In genomic region chr7:6615853-6616555, GRCh38 we compare ENCODE assay signal across 8 cellular contexts. TPM values are rescaled to one million over a fixed set of nuclear protein-coding genes. Genes with fewer than 3 reads are reported as not detected.
DNase-seq lines count a peak whose midpoint lies in the region; ATAC-seq and FAIRE-seq lines count a peak whose summit lies in the region.

No MANE protein-coding gene starts in this region.

- no peak overlapping the region for H3K9ac ChIP-seq in iPS-18a (ENCODE audit: low read length)

- H3K36me3 Mint-ChIP-seq in activated naive CD4-positive, alpha-beta T cell treated with anti-CD3 and anti-CD28 coated beads, Interleukin-2, amount 50 U/mL, for 72 hours: peaks cover under 1 to 6% of the 10 kb centered on the region in 2 donors

- H3K9me3 ChIP-seq in iPS-18a (ENCODE audit: control insufficient read depth, low read depth, low read length) (no peaks in the 10 kb centered on the region), small intestine (ENCODE audit: control insufficient read depth, low read depth) (no peaks in the 10 kb centered on the region)

- H3K9me3 Mint-ChIP-seq in activated naive CD4-positive, alpha-beta T cell treated with anti-CD3 and anti-CD28 coated beads, Interleukin-2, amount 50 U/mL, for 72 hours: no peaks in the 10 kb centered on the region

- WGBS in small intestine, 3 donors: 13 to 17% (median 15%) methylated on average over 40 to 45 of the region's 45 CpGs

- no peak for FAIRE-seq in small intestine (lab: Jason Lieb, UNC)

- peak overlapping the region; percentile 61 for H3K4me3 ChIP-seq in iPS-18a (ENCODE audit: low read length)
- peak overlapping the region; percentile 39 to 56 for H3K4me3 ChIP-seq in small intestine (ENCODE audit: low read depth in 1 of 2, low read length in 2 of 2)

- H3K27me3 ChIP-seq in iPS-18a (ENCODE audit: control insufficient read depth, insufficient read depth, low read length) (peaks cover 6% of the 10 kb centered on the region), small intestine (ENCODE audit: control insufficient read depth in 2 of 2, insufficient read depth in 2 of 2, low read length in 2 of 2) (peaks cover 0 to 3% of the 10 kb centered on the region in 2 donors)

- no peaks in the 10 kb centered on the region for H3K36me3 ChIP-seq in iPS-18a (ENCODE audit: control insufficient read depth, low read depth, low read length)
- H3K36me3 ChIP-seq in small intestine (ENCODE audit: control insufficient read depth in 2 of 2, insufficient read depth in 2 of 2, low read length in 2 of 2): no peaks in the 10 kb centered on the region

- H3K27ac ChIP-seq in iPS-18a (ENCODE audit: low read length): no peak overlapping the region
- no peak overlapping the region for H3K27ac ChIP-seq in small intestine (ENCODE audit: low read depth in 1 of 2, low read length in 1 of 2)

- H3K4me1 ChIP-seq in iPS-18a (ENCODE audit: control insufficient read depth, low read depth, low read length) (peaks cover 4% of the 10 kb centered on the region), small intestine (ENCODE audit: control insufficient read depth in 2 of 2, insufficient read depth in 1 of 2, low read depth in 1 of 2, low read length in 1 of 2) (peaks cover 0 to 2% of the 10 kb centered on the region in 2 donors)

- peak; percentile 33 to 67 for DNase-seq in NCI-H2081 (lab: John Stamatoyannopoulos, UW)
- no peak for DNase-seq in NCI-H2081 treated with DMSO at 0.1 percent for 48 hours (lab: John Stamatoyannopoulos, UW)
- no peak for DNase-seq in activated naive CD4-positive, alpha-beta T cell treated with anti-CD3 and anti-CD28 coated beads, Interleukin-2, amount 50 U/mL, for 72 hours (ENCODE audit: low spot score in 2 of 2)
- DNase-seq in small intestine: no peak
- DNase-seq in medulla oblongata (ENCODE audit: extremely low spot score): no peak

- peak; percentile 23 to 49 for ATAC-seq in activated naive CD4-positive, alpha-beta T cell treated with anti-CD3 and anti-CD28 coated beads, Interleukin-2, amount 50 U/mL, for 72 hours
- no peak for ATAC-seq in HG02973 (IDR thresholded peaks at IDR 0.05; ENCODE audit: unreplicated experiment)
- no peak for ATAC-seq in HG03432 (IDR thresholded peaks at IDR 0.05; ENCODE audit: unreplicated experiment)

- no peak overlapping the region for H3K27ac Mint-ChIP-seq in activated naive CD4-positive, alpha-beta T cell treated with anti-CD3 and anti-CD28 coated beads, Interleukin-2, amount 50 U/mL, for 72 hours

RNA-seq across cellular contexts. Expression of gene ZNF853, which starts 0.6 kb away (rescaled TPM):
- total RNA-seq in activated naive CD4-positive, alpha-beta T cell treated with anti-CD3 and anti-CD28 coated beads, Interleukin-2, amount 50 U/mL, for 72 hours: 1 to 10 TPM in 1 of 2 donors, under 1 TPM in 1; 0.89 to 1.7 TPM
- polyA plus RNA-seq in small intestine: 1 to 10 TPM in 1 of 3 donors, under 1 TPM in 1, not detected in 1; 0.81 to 1.5 TPM

RNA-seq across cellular contexts. Expression of gene ZNF316, which starts 21.1 kb away (rescaled TPM):
- 10 to 100 TPM; 23.2 to 28.9 TPM for total RNA-seq in activated naive CD4-positive, alpha-beta T cell treated with anti-CD3 and anti-CD28 coated beads, Interleukin-2, amount 50 U/mL, for 72 hours
- polyA plus RNA-seq in small intestine: 10 to 100 TPM; 11.6 to 16.1 (median 11.9) TPM

RNA-seq across cellular contexts. Expression of gene INTS15, which starts 26.2 kb away (rescaled TPM):
- 10 to 100 TPM; 22.5 to 26.2 TPM for total RNA-seq in activated naive CD4-positive, alpha-beta T cell treated with anti-CD3 and anti-CD28 coated beads, Interleukin-2, amount 50 U/mL, for 72 hours
- 10 to 100 TPM; 15.0 to 16.5 (median 16.2) TPM for polyA plus RNA-seq in small intestine

RNA-seq across cellular contexts. Expression of gene ZDHHC4, which starts 38.8 kb away (rescaled TPM):
- total RNA-seq in activated naive CD4-positive, alpha-beta T cell treated with anti-CD3 and anti-CD28 coated beads, Interleukin-2, amount 50 U/mL, for 72 hours: 10 to 100 TPM; 25.7 to 40.6 TPM
- polyA plus RNA-seq in small intestine: 10 to 100 TPM; 34.0 to 41.4 (median 38.6) TPM

Comparison
In these comparisons a context has a peak if more than half of its experiments do, and no peak if none do; other contexts are left out.
1. DNase-seq: peak in NCI-H2081 (2 of 2); none in NCI-H2081 treated with DMSO at 0.1 percent for 48 hours (single experiment), activated naive CD4-positive, alpha-beta T cell treated with anti-CD3 and anti-CD28 coated beads, Interleukin-2, amount 50 U/mL, for 72 hours (0 of 2), small intestine (single experiment) and medulla oblongata (single experiment).
2. ATAC-seq: peak in activated naive CD4-positive, alpha-beta T cell treated with anti-CD3 and anti-CD28 coated beads, Interleukin-2, amount 50 U/mL, for 72 hours (2 of 2); none in HG02973 (single experiment) and HG03432 (single experiment).